20 cellular contexts compared by ENCODE assay signal in the genomic region with DNA sequence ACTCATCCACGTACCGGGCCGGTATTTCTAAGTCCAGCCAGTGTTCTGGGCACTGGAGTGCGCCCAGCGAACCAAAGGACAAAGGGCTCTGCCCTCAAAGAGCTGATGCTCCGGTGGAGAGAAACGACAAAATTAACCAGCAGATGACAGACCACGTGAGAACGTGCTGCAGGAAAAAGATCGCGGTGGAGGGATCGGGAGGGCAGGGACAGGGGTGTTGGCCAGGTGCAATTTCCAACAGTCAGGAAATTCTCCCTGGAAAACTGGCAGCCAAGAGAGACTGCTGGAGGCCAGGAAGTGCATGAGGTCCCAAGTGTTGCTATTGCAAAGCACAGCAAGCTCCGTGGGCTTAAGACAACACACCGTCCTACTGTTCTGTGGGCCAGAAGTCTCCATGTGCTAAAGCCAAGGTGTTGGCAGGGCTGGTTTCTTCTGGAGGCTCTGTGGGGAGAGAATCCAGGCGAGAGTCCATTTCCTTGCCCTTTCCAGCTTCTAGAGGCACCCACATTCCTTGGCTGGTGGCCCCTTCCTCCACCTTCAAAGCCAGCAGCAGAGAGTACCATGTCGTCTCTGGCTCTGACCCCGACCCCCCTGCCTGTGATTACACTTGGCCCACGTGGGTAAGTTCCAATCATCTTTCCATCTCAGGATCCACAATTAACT. TPM values are rescaled to one million over a fixed set of nuclear protein-coding genes. Genes with fewer than 3 reads are reported as not detected.
DNase-seq lines count a peak whose midpoint lies in the region; ATAC-seq and TF ChIP-seq lines count a peak whose summit lies in the region.
"Had no signal": no experiment of that assay in that cellular context is flagged by ENCODE, and none has a peak within 500 bp of the region (broad histone marks: within the 10 kb centered on the region; RNA-seq: fewer than 3 reads in every experiment).

No MANE protein-coding gene starts in this region.

- ATAC-seq in GM18867 (IDR thresholded peaks at IDR 0.05; ENCODE audit: unreplicated experiment), result no peak
- ATAC-seq in activated CD8-positive, alpha-beta T cell treated with anti-CD3 and anti-CD28 coated beads for 36 hours, result no peak
- ATAC-seq: Right ventricle myocardium inferior had no signal

- CTCF ChIA-PET in activated CD8-positive, alpha-beta T cell treated with anti-CD3 and anti-CD28 coated beads for 36 hours (lab: Charles Lee), result interaction anchor here (11.9 kb wide), 1 partner anchor 46 kb away, joined by 249 read pairs; no protein-coding TSS in a partner anchor

- TF ChIP-seq CTCF in neural crest cell (conservative IDR thresholded peaks at IDR 0.05), result no peak
- TF ChIP-seq CTCF in activated CD8-positive, alpha-beta T cell treated with anti-CD3 and anti-CD28 coated beads for 36 hours (IDR thresholded peaks at IDR 0.05), result no peak

- intact Hi-C loops in activated CD8-positive, alpha-beta T cell treated with anti-CD3 and anti-CD28 coated beads for 36 hours (cut with micrococcal nuclease), result no loop called here

- H3K36me3 Mint-ChIP-seq in neural crest cell (ENCODE audit: low read depth), result no peaks in the 10 kb centered on the region
- H3K36me3 Mint-ChIP-seq in activated CD8-positive, alpha-beta T cell treated with anti-CD3 and anti-CD28 coated beads for 36 hours (ENCODE audit: low read depth), result no peaks in the 10 kb centered on the region

- peaks cover 19% of the 10 kb centered on the region for H3K27me3 Mint-ChIP-seq in neural crest cell (ENCODE audit: low read depth)
- H3K27me3 Mint-ChIP-seq in activated CD8-positive, alpha-beta T cell treated with anti-CD3 and anti-CD28 coated beads for 36 hours, result peaks cover 11% of the 10 kb centered on the region

- H3K27ac Mint-ChIP-seq in neural crest cell (ENCODE audit: unreplicated experiment), result no peak overlapping the region
- no peak overlapping the region for H3K27ac Mint-ChIP-seq in activated CD8-positive, alpha-beta T cell treated with anti-CD3 and anti-CD28 coated beads for 36 hours
- H3K27ac Mint-ChIP-seq: GM23338 had no signal

- peak overlapping the region; percentile 20 for H3K4me3 Mint-ChIP-seq in neural crest cell
- H3K4me3 Mint-ChIP-seq in activated CD8-positive, alpha-beta T cell treated with anti-CD3 and anti-CD28 coated beads for 36 hours, result no peak overlapping the region
- H3K4me3 Mint-ChIP-seq: GM23338 had no signal

- H3K9me3 Mint-ChIP-seq in neural crest cell, result no peaks in the 10 kb centered on the region
- H3K9me3 Mint-ChIP-seq in activated CD8-positive, alpha-beta T cell treated with anti-CD3 and anti-CD28 coated beads for 36 hours, result no peaks in the 10 kb centered on the region

- H3K4me1 Mint-ChIP-seq in neural crest cell, result no peaks in the 10 kb centered on the region
- peaks cover 6% of the 10 kb centered on the region for H3K4me1 Mint-ChIP-seq in activated CD8-positive, alpha-beta T cell treated with anti-CD3 and anti-CD28 coated beads for 36 hours (ENCODE audit: low read depth)

- DNase-seq in NCI-H1417 (lab: John Stamatoyannopoulos, UW), result peak in 2 of 3 experiments; percentile 22 to 48
- no peak for DNase-seq in NCI-H1417 treated with DMSO at 0.1 percent for 48 hours (lab: John Stamatoyannopoulos, UW)
- DNase-seq in M059J (ENCODE audit: low read depth), result peak; percentile 30
- DNase-seq in dermis blood vessel endothelial cell, result peak; percentile 40
- no peak for DNase-seq in neural crest cell (ENCODE audit: low read depth, low spot score)
- DNase-seq in stimulated activated CD8-positive, alpha-beta memory T cell treated with anti-CD3 and anti-CD28 coated beads, Interleukin-4, amount 100 ng/mL, for 48 hours, result no peak
- no peak for DNase-seq in activated CD8-positive, alpha-beta T cell treated with anti-CD3 and anti-CD28 coated beads for 36 hours
- DNase-seq: 8988T, C1 segment of cervical spinal cord, COR-L47, DND-41, GF-D8, KBM-7, NCI-H1092, NCI-H1930, NCI-H524 had no signal

- POLR2A ChIA-PET in activated CD8-positive, alpha-beta T cell treated with anti-CD3 and anti-CD28 coated beads for 36 hours (lab: Charles Lee), result interaction anchor here (1.0 kb wide), 2 partner anchors 33 to 43 kb away, joined by 3 read pairs; no protein-coding TSS in a partner anchor

RNA-seq across cellular contexts. Expression of gene AMZ1, which starts 21.3 kb away (rescaled TPM):
- total RNA-seq in M059J (2014; rRNA removed; shearing (Covaris generic)), result 0.57 and 1.2 TPM in 2 replicates
- total RNA-seq in dermis blood vessel endothelial cell (under 0.01 TPM in 2 replicates), neural crest cell (not detected in 2 replicates)
- total RNA-seq in activated CD8-positive, alpha-beta T cell treated with anti-CD3 and anti-CD28 coated beads for 36 hours, result under 1 TPM; 0.11 to 0.14 TPM
- total RNA-seq: HT1080 had no signal

RNA-seq across cellular contexts. Expression of gene TTYH3, which starts 34.9 kb away (rescaled TPM):
- total RNA-seq in M059J (2014; rRNA removed; shearing (Covaris generic)), result 18.9 and 38.9 TPM in 2 replicates
- total RNA-seq in dermis blood vessel endothelial cell, result 72.8 and 159 TPM in 2 replicates
- total RNA-seq in neural crest cell, result 225 and 237 TPM in 2 replicates
- 10 to 100 TPM; 30.3 to 32.3 TPM for total RNA-seq in activated CD8-positive, alpha-beta T cell treated with anti-CD3 and anti-CD28 coated beads for 36 hours

Comparison
In these comparisons a context has a peak if more than half of its experiments do, and no peak if none do; other contexts are left out.
1. DNase-seq: peak in NCI-H1417 (2 of 3), M059J (single experiment) and dermis blood vessel endothelial cell (single experiment); none in NCI-H1417 treated with DMSO at 0.1 percent for 48 hours (single experiment), neural crest cell (single experiment), stimulated activated CD8-positive, alpha-beta memory T cell treated with anti-CD3 and anti-CD28 coated beads, Interleukin-4, amount 100 ng/mL, for 48 hours (single experiment) and activated CD8-positive, alpha-beta T cell treated with anti-CD3 and anti-CD28 coated beads for 36 hours (single experiment).